8 cellular contexts compared by ENCODE assay signal in genomic region chr6:31736026-31736767, GRCh38. TPM values are rescaled to one million over a fixed set of nuclear protein-coding genes. Genes with fewer than 3 reads are reported as not detected.
DNase-seq lines count a peak whose midpoint lies in the region; ATAC-seq, FAIRE-seq and TF ChIP-seq lines count a peak whose summit lies in the region.

Gene CLIC1, minus strand, starts transcription at chr6:31736530. Its CDS starts 230 bp downstream, at chr6:31736300.

- H3K4me1 ChIP-seq in SK-N-SH (ENCODE audit: control insufficient read depth in 1 of 2, insufficient read depth in 2 of 2, low read depth in 1 of 2, low read length in 1 of 2) = peaks cover 22 to 31% of the 10 kb centered on the region in 2 experiments; a peak in 3 of 4 replicates
- peaks cover 38% of the 10 kb centered on the region for H3K4me1 ChIP-seq in thymus (ENCODE audit: control insufficient read depth, insufficient read depth, low read length)

- H2AFZ ChIP-seq in SK-N-SH (ENCODE audit: low read depth) = 0 out of 2 replicates have a peak within 1 kb of the TSS, but pooled peaks have one; percentile 15

- CTCF ChIA-PET in SK-N-SH (lab: Yijun Ruan, JAX) = interaction anchor here (0.8 to 5.5 kb wide), 6 partner anchors 12 to 95 kb away, joined by 3 to 23 read pairs (median 4); partner anchors contain the start of gene VARS1

- in situ Hi-C loops in GM13977 (cut with MboI; ENCODE audit: low pct_unique_long_range_greater_than_20kb, low sequenced_read_pairs, unreplicated experiment) = no loop called here

- WGBS in SK-N-SH (ENCODE audit: low lambda C conversion rate) = 1% methylated on average over 15 of the region's 24 CpGs
- under 1% methylated on average over 24 of the region's 24 CpGs for whole genome bisulfite sequencing in thymus

- H4K20me1 ChIP-seq in SK-N-SH (ENCODE audit: insufficient read depth) = peaks cover 21% of the 10 kb centered on the region

- H3K27ac ChIP-seq in SK-N-SH (ENCODE audit: low read depth in 2 of 2, low read length in 1 of 2) (peak within 1 kb of the TSS; percentile 88 to 90), thymus (ENCODE audit: low read depth) (peak within 1 kb of the TSS; percentile 91)

- POLR2A ChIA-PET in SK-N-SH (lab: Yijun Ruan, JAX) = interaction anchor here (1.2 to 2.1 kb wide), 5 partner anchors 33 to 99 kb away, joined by 3 to 6 read pairs (median 4); partner anchors contain the start of genes ABHD16A, HSPA1A and HSPA1L

- peak; percentile 74 for ATAC-seq in omental fat pad (ENCODE audit: low FRiP score)
- ATAC-seq in HG02610 (IDR thresholded peaks at IDR 0.05; ENCODE audit: unreplicated experiment) = no peak

- peaks cover 74% of the 10 kb centered on the region for H3K79me2 ChIP-seq in SK-N-SH (ENCODE audit: insufficient read depth)

- H3F3A ChIP-seq in SK-N-SH (replicated peaks; ENCODE audit: insufficient read depth) = peaks cover 52% of the 10 kb centered on the region

- TF ChIP-seq CTCF in GM13977 (IDR thresholded peaks at IDR 0.05; ENCODE audit: extremely low read depth, insufficient read depth, missing control alignments) (no peak), LNCaP clone FGC (IDR thresholded peaks at IDR 0.05; ENCODE audit: control insufficient read depth, extremely low read depth, insufficient read depth) (no peak), SK-N-SH (IDR thresholded peaks at IDR 0.05) (no peak), omental fat pad (IDR thresholded peaks at IDR 0.05) (no peak)

- DNase-seq in GM13977 (ENCODE audit: low spot score) (peak; percentile 84), LNCaP clone FGC (ENCODE audit: low read depth) (no peak), SK-N-SH (peak; percentile 87), frontal cortex (ENCODE audit: low spot score in 2 of 2) (peak in 1 of 2 donors; percentile 65), omental fat pad (ENCODE audit: low spot score) (peak; percentile 83)
- DNase-seq in activated naive CD4-positive, alpha-beta T cell treated with Interleukin-2 at 50 U/mL for 16 hours = peak; percentile 83

- no peaks in the 10 kb centered on the region for H3K9me3 ChIP-seq in SK-N-SH
- no peaks in the 10 kb centered on the region for H3K9me3 ChIP-seq in thymus (ENCODE audit: control insufficient read depth)

- TF ChIP-seq EP300 in SK-N-SH (IDR thresholded peaks at IDR 0.05; ENCODE audit: borderline replicate concordance in 1 of 2, low read depth in 1 of 2, low read length in 1 of 2) = no peak

- FAIRE-seq in frontal cortex (lab: Jason Lieb, UNC) = no peak

- no peaks in the 10 kb centered on the region for H3K9me2 ChIP-seq in SK-N-SH

- peak within 1 kb of the TSS; percentile 97 for H3K9ac ChIP-seq in SK-N-SH

- peak within 1 kb of the TSS; percentile 94 for H3K4me3 ChIP-seq in LNCaP clone FGC (ENCODE audit: low read depth, low read length)
- H3K4me3 ChIP-seq in SK-N-SH (ENCODE audit: low read depth in 2 of 2, low read length in 1 of 2) = peak within 1 kb of the TSS; percentile 85 to 86
- peak within 1 kb of the TSS; percentile 61 for H3K4me3 ChIP-seq in thymus (ENCODE audit: low read length)

- H3K36me3 ChIP-seq in SK-N-SH (replicated peaks in 1 of 2; ENCODE audit: control insufficient read depth in 1 of 2, insufficient read depth in 2 of 2, low read length in 1 of 2) = peaks cover 21 to 33% of the 10 kb centered on the region in 2 experiments
- H3K36me3 ChIP-seq in thymus (ENCODE audit: control insufficient read depth, insufficient read depth) = peaks cover 23% of the 10 kb centered on the region

- TF ChIP-seq RAD21 in SK-N-SH (IDR thresholded peaks at IDR 0.05; ENCODE audit: low read length) = no peak

- H3K4me2 ChIP-seq in SK-N-SH = peak within 1 kb of the TSS; percentile 99

- H3K27me3 ChIP-seq in SK-N-SH (ENCODE audit: insufficient read depth) = no peaks in the 10 kb centered on the region
- no peaks in the 10 kb centered on the region for H3K27me3 ChIP-seq in thymus (ENCODE audit: control insufficient read depth, insufficient read depth)

TF ChIP-seq in SK-N-SH, 30 proteins besides CTCF, POLR2A, EP300 and RAD21 (continues in another document):
- TF ChIP-seq USF1 (IDR thresholded peaks at IDR 0.05; ENCODE audit: borderline replicate concordance, low read depth) (no peak), TEAD4 (IDR thresholded peaks at IDR 0.05; ENCODE audit: borderline replicate concordance, insufficient read depth) (no peak), MXI1 (IDR thresholded peaks at IDR 0.05; ENCODE audit: low read depth, low read length) (peak; percentile 71), FOXM1 (IDR thresholded peaks at IDR 0.05; ENCODE audit: low read depth) (no peak), POLR2AphosphoS5 (IDR thresholded peaks at IDR 0.05; ENCODE audit: low read depth, low read length) (peak; percentile 95), YY1 (IDR thresholded peaks at IDR 0.05; ENCODE audit: low read depth) (0 out of 2 replicates have a peak, but pooled peaks have one; percentile 51), IRF3 (IDR thresholded peaks at IDR 0.05; ENCODE audit: low read depth, low read length) (no peak), NFIC (IDR thresholded peaks at IDR 0.05; ENCODE audit: borderline replicate concordance) (no peak), RXRA (IDR thresholded peaks at IDR 0.05; ENCODE audit: borderline replicate concordance, low read depth) (no peak), RFX5 (IDR thresholded peaks at IDR 0.05; ENCODE audit: low read length) (no peak), GABPA (IDR thresholded peaks at IDR 0.05; ENCODE audit: low read depth) (peak; percentile 46; the same call in 1 of the 2 replicates), MEF2A (IDR thresholded peaks at IDR 0.05; ENCODE audit: borderline replicate concordance, low read depth) (no peak), ELF1 (IDR thresholded peaks at IDR 0.05) (peak; percentile 83; the same call in 1 of the 2 replicates), ZBTB33 (IDR thresholded peaks at IDR 0.05; ENCODE audit: borderline replicate concordance, low read depth) (no peak), PBX3 (IDR thresholded peaks at IDR 0.05) (peak; percentile 19; the same call in 1 of the 2 replicates), SMC3 (IDR thresholded peaks at IDR 0.05; ENCODE audit: low read depth, low read length) (no peak), EZH2phosphoT487 (IDR thresholded peaks at IDR 0.05; ENCODE audit: borderline replicate concordance, low read depth) (no peak), FOXJ3 (CRISPR knock-in tag; IDR thresholded peaks at IDR 0.05) (no peak), TAF1 (IDR thresholded peaks at IDR 0.05; ENCODE audit: borderline replicate concordance, low read depth, low read length) (peak; percentile 55), MAX (IDR thresholded peaks at IDR 0.05; ENCODE audit: low read depth) (peak; percentile 62), GATA2 (CRISPR knock-in tag; IDR thresholded peaks at IDR 0.05) (no peak), FOSL2 (IDR thresholded peaks at IDR 0.05; ENCODE audit: borderline replicate concordance, low read depth) (peak; percentile 85)

RNA-seq across cellular contexts. Expression of gene CLIC1, which starts in this region (rescaled TPM):
- polyA plus RNA-seq in SK-N-SH (2012; rRNA removed) (520 and 569 TPM in 2 replicates), thymus (337 TPM)
- polyA plus RNA-seq in SK-N-SH (2012; cell fraction: cytosol; rRNA removed) = 391 and 518 TPM in 2 replicates
- polyA plus RNA-seq in SK-N-SH (2012; cell fraction: nucleus; rRNA removed) = 233 and 286 TPM in 2 replicates
- total RNA-seq in frontal cortex (26.1 TPM), omental fat pad (100 to 1,000 TPM; 244 to 443 (median 336) TPM)
